8 cellular contexts compared by ENCODE assay signal in genomic region chr11:65478411-65479183, GRCh38. TPM values are rescaled to one million over a fixed set of nuclear protein-coding genes. Genes with fewer than 3 reads are reported as not detected.
DNase-seq lines count a peak whose midpoint lies in the region; ATAC-seq and TF ChIP-seq lines count a peak whose summit lies in the region.

No MANE protein-coding gene starts in this region.

- no peak overlapping the region for H3K4me3 Mint-ChIP-seq in activated CD4-positive, alpha-beta T cell treated with anti-CD3 and anti-CD28 coated beads for 36 hours

- H2BK5ac ChIP-seq in mesenchymal stem cell (ENCODE audit: low read depth, low read length, poor library complexity, severe bottlenecking): peak overlapping the region; percentile 57

- dilution Hi-C loops in mammary epithelial cell (cut with HindIII; ENCODE audit: low sequenced_read_pairs): no loop called here

- in situ Hi-C loops in mammary epithelial cell (cut with MboI; ENCODE audit: low sequenced_read_pairs in 2 of 2): no loop called here

- no TSS peak for BruUV-seq in mammary epithelial cell (replicated peaks; lab: Mats Ljungman, UMichigan)

- peaks cover 28% of the 10 kb centered on the region for H3K4me1 Mint-ChIP-seq in activated CD4-positive, alpha-beta T cell treated with anti-CD3 and anti-CD28 coated beads for 36 hours

- H2AFZ ChIP-seq in mammary epithelial cell (ENCODE audit: low read depth, low read length) (peak overlapping the region; percentile 69), mesenchymal stem cell (ENCODE audit: low read depth, low read length) (no peak overlapping the region)

- H3K27ac Mint-ChIP-seq in activated CD4-positive, alpha-beta T cell treated with anti-CD3 and anti-CD28 coated beads for 36 hours: peak overlapping the region; percentile 67

- H2BK120ac ChIP-seq in mesenchymal stem cell (ENCODE audit: low read depth, low read length): peak overlapping the region; percentile 85

- H3K9ac ChIP-seq in mammary epithelial cell (ENCODE audit: insufficient read depth, low read length) (peak overlapping the region; percentile 38), mesenchymal stem cell (ENCODE audit: low read length) (peak overlapping the region; percentile 99)

- H3K9me3 ChIP-seq in mammary epithelial cell (replicated peaks; ENCODE audit: insufficient read depth, low read length) (no peaks in the 10 kb centered on the region), mesenchymal stem cell (ENCODE audit: control insufficient read depth, low read length) (no peaks in the 10 kb centered on the region), thyroid gland (no peaks in the 10 kb centered on the region)

- H2BK15ac ChIP-seq in mesenchymal stem cell (ENCODE audit: low read depth, poor library complexity, severe bottlenecking): peak overlapping the region; percentile 84

- peak overlapping the region; percentile 93 to 94 for H3K4ac ChIP-seq in mesenchymal stem cell (ENCODE audit: low read depth in 1 of 2, low read length in 2 of 2)

- H2BK12ac ChIP-seq in mesenchymal stem cell (ENCODE audit: low read length in 2 of 2): peak overlapping the region; percentile 97 to 98

- H2AK5ac ChIP-seq in mesenchymal stem cell (ENCODE audit: low read length, severe bottlenecking): peak overlapping the region; percentile 42

- H3K27me3 ChIP-seq in mammary epithelial cell (ENCODE audit: insufficient read depth, low read length) (no peaks in the 10 kb centered on the region), mesenchymal stem cell (ENCODE audit: control insufficient read depth in 1 of 2, insufficient read depth in 1 of 2, low read length in 2 of 2) (no peaks in the 10 kb centered on the region), thyroid gland (no peaks in the 10 kb centered on the region)

- H3K14ac ChIP-seq in mesenchymal stem cell (ENCODE audit: low read length in 2 of 2): peak overlapping the region in 1 of 2 experiments; percentile 53

- CTCF ChIA-PET in activated CD4-positive, alpha-beta T cell treated with anti-CD3 and anti-CD28 coated beads for 36 hours (lab: Charles Lee): interaction anchor here (0.6 to 6.2 kb wide), 9 partner anchors 10 to 104 kb away, joined by 3 to 72 read pairs (median 5); partner anchors contain the start of gene MALAT1
- CTCF ChIA-PET in mammary epithelial cell (lab: Charles Lee; ENCODE audit: low non-redundant PET): interaction anchor here (0.7 kb wide), 1 partner anchor 14 kb away, joined by 3 read pairs; no protein-coding TSS in a partner anchor

- no peak for DNase-seq in activated CD4-positive, alpha-beta T cell treated with anti-CD3 and anti-CD28 coated beads for 36 hours
- no peak for DNase-seq in activated CD4-positive, alpha-beta T cell treated with anti-CD3 and anti-CD28 coated beads, Interleukin-2, amount 50 U/mL, for 1 hour
- DNase-seq in mammary epithelial cell: no peak
- no peak for DNase-seq in mesenchymal stem cell
- DNase-seq in thyroid gland: peak in 1 of 2 donors; percentile 25
- no peak for DNase-seq in OCI-M2 (lab: John Stamatoyannopoulos, UW; ENCODE audit: unreplicated experiment)
- DNase-seq in cerebellum (ENCODE audit: low spot score): no peak

- H3K4me3 ChIP-seq in mammary epithelial cell (replicated peaks in 1 of 3; ENCODE audit: insufficient read depth in 1 of 3, low read depth in 2 of 3, low read length in 3 of 3) (peak overlapping the region in 2 of 3 experiments; percentile 3 to 6), mesenchymal stem cell (ENCODE audit: insufficient read depth in 1 of 2, low read depth in 1 of 2, low read length in 2 of 2) (peak overlapping the region in 1 of 2 experiments; percentile 70), thyroid gland (replicated peaks in 1 of 3) (no peak overlapping the region)

- H3K79me2 ChIP-seq in mammary epithelial cell (ENCODE audit: insufficient read depth, low read length): peaks cover 31% of the 10 kb centered on the region

- peak overlapping the region; percentile 76 for H3K4me2 ChIP-seq in mammary epithelial cell (ENCODE audit: insufficient read depth, low read depth, low read length)
- no peak overlapping the region for H3K4me2 ChIP-seq in mesenchymal stem cell (ENCODE audit: low read length, poor library complexity, severe bottlenecking)

- H4K20me1 ChIP-seq in mammary epithelial cell (ENCODE audit: insufficient read depth, low read length): no peaks in the 10 kb centered on the region

- intact Hi-C loops in activated CD4-positive, alpha-beta T cell treated with anti-CD3 and anti-CD28 coated beads for 36 hours (cut with DNase I, micrococcal nuclease): no loop called here
- intact Hi-C loops in mammary epithelial cell (cut with micrococcal nuclease): loop anchor here (5.0 kb wide), 1 partner anchor 94 kb away; the partner anchor contains the start of genes FAM89B and ZNRD2
- intact Hi-C loops in thyroid gland (cut with DNase I): no loop called here

- no peaks in the 10 kb centered on the region for H3K9me3 Mint-ChIP-seq in activated CD4-positive, alpha-beta T cell treated with anti-CD3 and anti-CD28 coated beads for 36 hours (ENCODE audit: low read depth)

- TF ChIP-seq CTCF in mammary epithelial cell (conservative IDR thresholded peaks at IDR 0.05 in 1 of 2, IDR thresholded peaks at IDR 0.05 in 1 of 2; ENCODE audit: extremely low read depth in 1 of 2, insufficient read depth in 1 of 2, low read depth in 1 of 2, low read length in 2 of 2) (no peak), thyroid gland (IDR thresholded peaks at IDR 0.05) (no peak)

- peak overlapping the region; percentile 81 for H4K8ac ChIP-seq in mesenchymal stem cell (ENCODE audit: low read length)

- ATAC-seq in activated CD4-positive, alpha-beta T cell treated with anti-CD3 and anti-CD28 coated beads for 36 hours: no peak
- ATAC-seq in GM19463 (IDR thresholded peaks at IDR 0.05; ENCODE audit: unreplicated experiment): no peak

- 31% methylated on average over 14 of the region's 33 CpGs for WGBS in mammary epithelial cell (ENCODE audit: low coverage, missing lambda C conversion rate)
- 65% methylated on average over 27 of the region's 33 CpGs for WGBS in mesenchymal stem cell
- WGBS in thyroid gland, 2 donors: 48 to 61% methylated on average over 14 to 23 of the region's 33 CpGs

- no peak overlapping the region for H3K23ac ChIP-seq in mesenchymal stem cell (ENCODE audit: low read length in 2 of 2)

- H4K91ac ChIP-seq in mesenchymal stem cell (ENCODE audit: low read length): peak overlapping the region; percentile 85

- TF ChIP-seq POLR2A in thyroid gland (IDR thresholded peaks at IDR 0.05): no peak

- no peaks in the 10 kb centered on the region for H3K27me3 Mint-ChIP-seq in activated CD4-positive, alpha-beta T cell treated with anti-CD3 and anti-CD28 coated beads for 36 hours

- H3K36me3 ChIP-seq in mammary epithelial cell (ENCODE audit: insufficient read depth, low read length) (no peaks in the 10 kb centered on the region), mesenchymal stem cell (ENCODE audit: control insufficient read depth in 1 of 2, insufficient read depth in 2 of 2, low read depth in 1 of 2, low read length in 2 of 2) (no peaks in the 10 kb centered on the region), thyroid gland (no peaks in the 10 kb centered on the region)

- POLR2A ChIA-PET in activated CD4-positive, alpha-beta T cell treated with anti-CD3 and anti-CD28 coated beads for 36 hours (lab: Charles Lee): interaction anchor here (0.7 to 6.4 kb wide), 10 partner anchors 9 to 55 kb away, joined by 3 to 153 read pairs (median 8); partner anchors contain the start of genes MALAT1 and NEAT1

- peaks cover 3% of the 10 kb centered on the region for H3K79me1 ChIP-seq in mesenchymal stem cell (replicated peaks; ENCODE audit: low read length, poor library complexity, severe bottlenecking)

- peaks cover 55% of the 10 kb centered on the region for H3K4me1 ChIP-seq in mammary epithelial cell (ENCODE audit: insufficient read depth, low read length)
- peaks cover 19% of the 10 kb centered on the region for H3K4me1 ChIP-seq in mesenchymal stem cell (ENCODE audit: control insufficient read depth, insufficient read depth, low read depth, low read length)
- peaks cover 30 to 47% of the 10 kb centered on the region in 2 donors for H3K4me1 ChIP-seq in thyroid gland

- peaks cover 17% of the 10 kb centered on the region for H3K36me3 Mint-ChIP-seq in activated CD4-positive, alpha-beta T cell treated with anti-CD3 and anti-CD28 coated beads for 36 hours (ENCODE audit: low read depth)

- H3K27ac ChIP-seq in mammary epithelial cell (ENCODE audit: insufficient read depth, low read depth, low read length) (peak overlapping the region; percentile 95), mesenchymal stem cell (ENCODE audit: low read length, poor library complexity, severe bottlenecking) (peak overlapping the region; percentile 58), thyroid gland (peak overlapping the region; percentile 100)

- peak overlapping the region; percentile 73 to 98 for H3K18ac ChIP-seq in mesenchymal stem cell (ENCODE audit: low read depth in 1 of 2, low read length in 2 of 2)

RNA-seq across cellular contexts. Expression of gene MALAT1, which starts 20.2 kb away (rescaled TPM):
- total RNA-seq in activated CD4-positive, alpha-beta T cell treated with anti-CD3 and anti-CD28 coated beads for 36 hours: 1,000 to 10,000 TPM; 7,016 to 9,748 TPM
- total RNA-seq in mammary epithelial cell (over 10,000 TPM in 1 of 2 donors, 1,000 to 10,000 TPM in 1; 9,320 to 20,636 TPM), thyroid gland (over 10,000 TPM; 20,994 to 36,233 (median 26,043) TPM), cerebellum (17,703 TPM)
- polyA plus RNA-seq in mammary epithelial cell: 211 TPM
- polyA minus RNA-seq in mammary epithelial cell: 7,117 TPM
- 972 TPM for polyA plus RNA-seq in mesenchymal stem cell (2013, experiment 1 of 2)
- polyA plus RNA-seq in mesenchymal stem cell (2013, experiment 2 of 2): 756 TPM

RNA-seq across cellular contexts. Expression of gene SCYL1, which starts 46.3 kb away (rescaled TPM):
- 10 to 100 TPM; 66.5 to 78.8 TPM for total RNA-seq in activated CD4-positive, alpha-beta T cell treated with anti-CD3 and anti-CD28 coated beads for 36 hours
- total RNA-seq in mammary epithelial cell (10 to 100 TPM; 66.0 to 75.0 TPM), thyroid gland (100 to 1,000 TPM in 3 of 4 donors, 10 to 100 TPM in 1; 99.8 to 122 (median 116) TPM), cerebellum (30.7 TPM)
- 64.8 TPM for polyA plus RNA-seq in mammary epithelial cell
- polyA minus RNA-seq in mammary epithelial cell: 45.1 TPM
- 114 TPM for polyA plus RNA-seq in mesenchymal stem cell (2013, experiment 1 of 2)
- 115 TPM for polyA plus RNA-seq in mesenchymal stem cell (2013, experiment 2 of 2)

RNA-seq across cellular contexts. Expression of gene NEAT1, which starts 56.0 kb away (rescaled TPM):
- 100 to 1,000 TPM; 435 to 569 TPM for total RNA-seq in activated CD4-positive, alpha-beta T cell treated with anti-CD3 and anti-CD28 coated beads for 36 hours
- total RNA-seq in mammary epithelial cell (100 to 1,000 TPM; 364 to 775 TPM), thyroid gland (1,000 to 10,000 TPM in 1 of 4 donors, 100 to 1,000 TPM in 3; 195 to 1,623 (median 652) TPM), cerebellum (17.0 TPM)
- 20.1 TPM for polyA plus RNA-seq in mammary epithelial cell
- polyA minus RNA-seq in mammary epithelial cell: 98.8 TPM
- polyA plus RNA-seq in mesenchymal stem cell (2013, experiment 1 of 2): 51.2 TPM
- polyA plus RNA-seq in mesenchymal stem cell (2013, experiment 2 of 2): 44.5 TPM

Comparison
In these comparisons a context has a peak if more than half of its experiments do, and no peak if none do; other contexts are left out.
1. H3K4me3 ChIP-seq: peak in mammary epithelial cell (2 of 3); none in thyroid gland (0 of 3).
2. RNA of gene NEAT1, which starts 56.0 kb away (total RNA-seq): 364 to 775 TPM in mammary epithelial cell, 195 to 1,623 TPM in thyroid gland and 435 to 569 TPM in activated CD4-positive, alpha-beta T cell treated with anti-CD3 and anti-CD28 coated beads for 36 hours; 17.0 TPM in cerebellum (single experiment); every median in the first group is over 10 times any median in the second.
3. Peak in every context shown above with its lines, with median percentiles within 50 percentile points of each other: H3K27ac ChIP-seq.